In the genomic region with DNA sequence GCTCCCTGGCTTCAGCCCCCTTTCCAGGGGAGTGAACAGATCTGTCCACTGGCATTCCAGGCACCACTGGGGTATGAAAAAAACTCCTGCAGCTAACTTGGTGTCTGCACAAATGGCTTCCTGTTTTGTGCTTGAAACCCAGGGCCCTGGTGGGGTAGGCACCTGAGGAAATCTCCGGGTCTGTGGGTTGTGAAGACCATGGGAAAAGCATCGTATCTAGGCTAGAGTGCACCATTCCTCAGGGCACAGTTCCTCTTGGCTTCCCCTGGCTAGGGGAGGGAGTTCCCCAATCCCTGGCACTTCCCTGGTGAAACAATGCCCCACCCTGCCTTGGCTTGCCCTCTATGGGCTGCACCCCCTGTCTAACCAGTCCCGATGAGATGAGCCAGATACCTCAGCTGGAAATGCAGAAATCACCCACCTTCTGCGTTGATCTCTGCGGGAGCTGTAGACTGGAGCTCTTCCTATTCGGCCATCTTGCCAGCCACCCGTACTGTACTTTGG, we compare ENCODE assay signal across 15 cellular contexts. TPM values are rescaled to one million over a fixed set of nuclear protein-coding genes. Genes with fewer than 3 reads are reported as not detected.
A peak's percentile ranks its signal among the peaks of the same experiment; 100 is the strongest.
DNase-seq lines count a peak whose midpoint lies in the region; ATAC-seq and TF ChIP-seq lines count a peak whose summit lies in the region.
"Had no signal": no experiment of that assay in that cellular context is flagged by ENCODE, and none has a peak within 500 bp of the region (broad histone marks: within the 10 kb centered on the region; RNA-seq: fewer than 3 reads in every experiment).

No MANE protein-coding gene starts in this region.

- no peaks in the 10 kb centered on the region for H3K9me3 ChIP-seq in Panc1 (ENCODE audit: control insufficient read depth, insufficient read depth, low read depth, low read length)

- H3K18ac ChIP-seq in mesendoderm (ENCODE audit: low read length) = no peak overlapping the region

- H3K4me3 ChIP-seq in Panc1 (ENCODE audit: low read depth in 2 of 2, low read length in 2 of 2) = no peak overlapping the region
- H3K4me3 ChIP-seq in mesendoderm (ENCODE audit: low read length) = no peak overlapping the region
- H3K4me3 ChIP-seq: K562, SJCRH30 had no signal

- no peak overlapping the region for H3K4ac ChIP-seq in mesendoderm (ENCODE audit: low read depth, low read length)

- peak overlapping the region; percentile 9 for H3K56ac ChIP-seq in mesendoderm (ENCODE audit: low read length)

- no peaks in the 10 kb centered on the region for H3K27me3 ChIP-seq in Panc1 (ENCODE audit: control insufficient read depth, insufficient read depth, low read length)
- H3K27me3 ChIP-seq in foreskin keratinocyte = no peaks in the 10 kb centered on the region
- H3K27me3 ChIP-seq in mesendoderm (ENCODE audit: insufficient read depth, low read length, poor library complexity) = no peaks in the 10 kb centered on the region
- H3K27me3 ChIP-seq: SJCRH30 had no signal

- CTCF ChIA-PET in Panc1 (lab: Charles Lee) = no interaction called here

- H3K9ac ChIP-seq in mesendoderm (ENCODE audit: low read length) = no peak overlapping the region

- no TSS peak for BruUV-seq in Panc1 (replicated peaks; lab: Mats Ljungman, UMichigan)

- no peak overlapping the region for H4K5ac ChIP-seq in mesendoderm (ENCODE audit: low read length)

- H3K79me1 ChIP-seq in mesendoderm (ENCODE audit: low read length) = no peaks in the 10 kb centered on the region

- no peaks in the 10 kb centered on the region for H3K79me2 ChIP-seq in mesendoderm (ENCODE audit: control insufficient read depth, insufficient read depth, low read length)

- H3K4me1 ChIP-seq in Panc1 (ENCODE audit: control insufficient read depth, insufficient read depth, low read length) (no peaks in the 10 kb centered on the region), foreskin keratinocyte (no peaks in the 10 kb centered on the region), mesendoderm (ENCODE audit: control insufficient read depth, low read depth, low read length) (no peaks in the 10 kb centered on the region)
- H3K4me1 ChIP-seq: SJCRH30 had no signal

- POLR2A ChIA-PET in Panc1 (lab: Charles Lee) = no interaction called here

- no CpG with 5 or more reads among the region's 7 CpGs for WGBS in mesendoderm (ENCODE audit: extremely low coverage, insufficient coverage, low lambda C conversion rate)

- DNase-seq in DMS53 treated with DMSO at 0.1 percent for 48 hours (lab: John Stamatoyannopoulos, UW; ENCODE audit: unreplicated experiment) (peak; percentile 49), Panc1 (ENCODE audit: low read depth, low spot score) (no peak), foreskin keratinocyte (no peak), mesendoderm (no peak), COLO668 (lab: John Stamatoyannopoulos, UW; ENCODE audit: unreplicated experiment) (no peak), substantia nigra (lab: John Stamatoyannopoulos, UW) (no peak)
- no peak for DNase-seq in stimulated activated naive CD4-positive, alpha-beta T cell treated with Interleukin-2 at 50 U/mL for 16 hours (lab: John Stamatoyannopoulos, UW)
- DNase-seq: EL, MV-4-11, NCI-H187 treated with DMSO at 0.1 percent for 48 hours, PC-3, SJCRH30 had no signal

- H2BK5ac ChIP-seq in mesendoderm (ENCODE audit: low read length) = peak overlapping the region; percentile 55

- H2BK15ac ChIP-seq in mesendoderm (replicated peaks; ENCODE audit: low read depth) = no peak overlapping the region

- ATAC-seq in Panc1 (no peak), foreskin keratinocyte (peak; percentile 39), GM19452 (IDR thresholded peaks at IDR 0.05; ENCODE audit: unreplicated experiment) (no peak)
- ATAC-seq: K562, PC-3 had no signal

- H3K23ac ChIP-seq in mesendoderm (ENCODE audit: low read length) = no peak overlapping the region

- H3K4me2 ChIP-seq in mesendoderm (ENCODE audit: low read length) = no peak overlapping the region

- in situ Hi-C loops in Panc1 (cut with HindIII; ENCODE audit: low pct_unique_long_range_greater_than_20kb, low sequenced_read_pairs) = no loop called here

- H3K36me3 ChIP-seq in Panc1 (ENCODE audit: control insufficient read depth, insufficient read depth, low read length) (no peaks in the 10 kb centered on the region), mesendoderm (ENCODE audit: control insufficient read depth, insufficient read depth, low read length) (no peaks in the 10 kb centered on the region)

- TF ChIP-seq CTCF in Panc1 (IDR thresholded peaks at IDR 0.05) (no peak), foreskin keratinocyte (conservative IDR thresholded peaks at IDR 0.05) (no peak)

- H2AK5ac ChIP-seq in mesendoderm (ENCODE audit: low read length) = no peak overlapping the region

- no peak overlapping the region for H2BK120ac ChIP-seq in mesendoderm (ENCODE audit: low read depth, low read length)

- peak overlapping the region; percentile 34; the same call in 1 of the 2 replicates for H3K27ac ChIP-seq in Panc1 (ENCODE audit: low read length)
- no peak overlapping the region for H3K27ac ChIP-seq in foreskin keratinocyte
- H3K27ac ChIP-seq in mesendoderm (ENCODE audit: low read depth, low read length) = no peak overlapping the region
- no peak overlapping the region for H3K27ac ChIP-seq in substantia nigra (ENCODE audit: low read depth, low read length, poor library complexity, severe bottlenecking)
- H3K27ac ChIP-seq: C4-2B, SJCRH30 had no signal

- intact Hi-C loops in Panc1 (cut with micrococcal nuclease; ENCODE audit: unreplicated experiment) = no loop called here

- H4K8ac ChIP-seq in mesendoderm (ENCODE audit: low read depth, low read length) = no peak overlapping the region

RNA-seq across cellular contexts. Expression of a gene that starts 34.1 kb away (rescaled TPM):
- total RNA-seq in Panc1 (2021; ENCODE audit: unreplicated experiment) (129 TPM), foreskin keratinocyte (0.42 and 0.54 TPM in 2 replicates)
- 51.3 TPM for polyA plus RNA-seq in Panc1 (2012; ENCODE audit: insufficient read length)
- 0.14 and 0.16 TPM in 2 replicates for polyA plus RNA-seq in foreskin keratinocyte
- polyA plus RNA-seq in mesendoderm (2013, experiment 1 of 2) = 7.2 TPM
- polyA plus RNA-seq in mesendoderm (2013, experiment 2 of 2) = 7.3 TPM

Comparison
In these comparisons a context has a peak if more than half of its experiments do, and no peak if none do; other contexts are left out.
1. RNA of a gene that starts 34.1 kb away (total RNA-seq): 129 TPM in Panc1 (single experiment); 0.42 to 0.54 TPM in foreskin keratinocyte; every median in the first group is over 10 times any median in the second.